In the genomic region with DNA sequence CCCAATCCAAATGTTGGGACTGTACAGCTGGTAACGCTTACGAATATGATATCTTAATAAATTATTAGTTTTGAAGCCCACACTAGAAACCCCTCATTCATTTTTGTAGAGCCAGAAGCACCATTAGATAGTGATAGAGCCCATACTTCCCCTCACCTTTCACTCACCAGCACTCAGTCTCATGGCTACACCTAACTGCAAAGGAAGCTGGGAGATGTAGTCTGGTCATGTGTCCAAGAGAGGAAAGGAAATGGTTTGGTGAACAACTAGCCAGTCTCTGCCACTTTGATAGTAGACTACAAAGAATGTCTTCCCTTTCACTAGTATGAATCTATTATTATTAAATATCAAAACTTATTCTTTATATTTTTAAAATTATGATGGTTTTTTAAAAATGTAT, we compare ENCODE assay signal across 22 cellular contexts.
"Had no signal": no experiment of that assay in that cellular context is flagged by ENCODE, and none has a peak within 500 bp of the region (broad histone marks: within the 10 kb centered on the region; RNA-seq: fewer than 3 reads in every experiment).

No MANE protein-coding gene starts in this region.

- H3K9me3 Mint-ChIP-seq: stimulated activated memory B cell treated with anti-CD40 and anti-IgM and Interleukin-4, amounts not matched to agents 10 μg/mL and 1 μg/mL and 100 μg/mL, for 72 hours; stimulated activated naive CD8-positive, alpha-beta T cell treated with anti-CD3 and anti-CD28 coated beads, Interleukin-15, amount 100 ng/mL, for 72 hours had no signal

- H3K36me3 Mint-ChIP-seq: naive thymus-derived CD4-positive, alpha-beta T cell; stimulated activated memory B cell treated with anti-CD40 and anti-IgM and Interleukin-4, amounts not matched to agents 10 μg/mL and 1 μg/mL and 100 μg/mL, for 72 hours had no signal

- H3K27me3 ChIP-seq: foreskin keratinocyte, hepatocyte, testis, upper lobe of right lung, vagina had no signal

- H3K4me3 ChIP-seq: hepatocyte, psoas muscle, spleen, testis, tibial nerve, upper lobe of right lung, vagina had no signal

- H3K36me3 ChIP-seq: spleen, tibial nerve, upper lobe of right lung, vagina had no signal

- H3K79me2 ChIP-seq: hepatocyte had no signal

- H3K4me2 ChIP-seq: hepatocyte had no signal

- H3K4me3 Mint-ChIP-seq: endodermal cell; naive thymus-derived CD4-positive, alpha-beta T cell; nephron progenitor cell; stimulated activated memory B cell treated with anti-CD40 and anti-IgM and Interleukin-4, amounts not matched to agents 10 μg/mL and 1 μg/mL and 100 μg/mL, for 72 hours; stimulated activated naive CD8-positive, alpha-beta T cell treated with anti-CD3 and anti-CD28 coated beads, Interleukin-15, amount 100 ng/mL, for 72 hours had no signal

- H3K4me1 ChIP-seq: upper lobe of right lung had no signal

- ATAC-seq: foreskin keratinocyte; naive thymus-derived CD4-positive, alpha-beta T cell; psoas muscle; sciatic nerve; stimulated activated memory B cell treated with anti-CD40 and anti-IgM and Interleukin-4, amounts not matched to agents 10 μg/mL and 1 μg/mL and 100 μg/mL, for 72 hours; stimulated activated naive CD8-positive, alpha-beta T cell treated with anti-CD3 and anti-CD28 coated beads, Interleukin-15, amount 100 ng/mL, for 72 hours; upper lobe of right lung had no signal

- H2AFZ ChIP-seq: hepatocyte had no signal

- H3K27ac Mint-ChIP-seq: endodermal cell; naive thymus-derived CD4-positive, alpha-beta T cell; nephron progenitor cell; stimulated activated memory B cell treated with anti-CD40 and anti-IgM and Interleukin-4, amounts not matched to agents 10 μg/mL and 1 μg/mL and 100 μg/mL, for 72 hours; stimulated activated naive CD8-positive, alpha-beta T cell treated with anti-CD3 and anti-CD28 coated beads, Interleukin-15, amount 100 ng/mL, for 72 hours had no signal

- FAIRE-seq: endothelial cell of umbilical vein had no signal

- DNase-seq: effector CD4-positive, alpha-beta T cell; endodermal cell; erythroblast; foreskin keratinocyte; mesendoderm; naive thymus-derived CD4-positive, alpha-beta T cell; nephron progenitor cell; psoas muscle; retina; spleen; stimulated activated CD4-positive, alpha-beta T cell treated with anti-CD3 and anti-CD28 coated beads, Interleukin-15, amount 100 ng/mL, for 24 hours; stimulated activated CD4-positive, alpha-beta T cell treated with anti-CD3 and anti-CD28 coated beads, Interleukin-1b, Interleukin-23, amount 100 ng/mL, for 48 hours; stimulated activated CD4-positive, alpha-beta T cell treated with anti-CD3 and anti-CD28 coated beads, Interleukin-4, amount 100 ng/mL, for 24 hours; stimulated activated naive CD8-positive, alpha-beta T cell treated with anti-CD3 and anti-CD28 coated beads, Interleukin-15, amount 100 ng/mL, for 72 hours; testis; upper lobe of right lung had no signal

- H3K27ac ChIP-seq: foreskin keratinocyte, hepatocyte, psoas muscle, testis, tibial nerve, upper lobe of right lung, vagina had no signal

- H3K27me3 Mint-ChIP-seq: naive thymus-derived CD4-positive, alpha-beta T cell; stimulated activated memory B cell treated with anti-CD40 and anti-IgM and Interleukin-4, amounts not matched to agents 10 μg/mL and 1 μg/mL and 100 μg/mL, for 72 hours; stimulated activated naive CD8-positive, alpha-beta T cell treated with anti-CD3 and anti-CD28 coated beads, Interleukin-15, amount 100 ng/mL, for 72 hours had no signal

- H3K9me3 ChIP-seq: psoas muscle, spleen, testis, tibial nerve, upper lobe of right lung, vagina had no signal
